29 cellular contexts compared by ENCODE assay signal in genomic region chr7:10789170-10789569, GRCh38.
"Had no signal": no experiment of that assay in that cellular context is flagged by ENCODE, and none has a peak within 500 bp of the region (broad histone marks: within the 10 kb centered on the region; RNA-seq: fewer than 3 reads in every experiment).

No MANE protein-coding gene starts in this region.

- H3K36me3 Mint-ChIP-seq: activated CD8-positive, alpha-beta memory T cell treated with anti-CD3 and anti-CD28 coated beads, Interleukin-2, amount 10 ng/mL, durations not matched to agents 7 days and 5 days; activated naive CD8-positive, alpha-beta T cell; naive thymus-derived CD8-positive, alpha-beta T cell; neural progenitor cell; type B pancreatic cell had no signal

- DNase-seq: activated B cell treated with CpG ODN at 0.5 μM for 24 hours; activated CD4-positive, alpha-beta T cell treated with anti-CD3 and anti-CD28 coated beads for 36 hours; activated CD8-positive, alpha-beta memory T cell treated with anti-CD3 and anti-CD28 coated beads, Interleukin-2, amount 10 ng/mL, durations not matched to agents 7 days and 5 days; activated CD8-positive, alpha-beta T cell treated with anti-CD3 and anti-CD28 coated beads, Interleukin-2, amount 10 ng/mL, durations not matched to agents 7 days and 5 days; activated naive CD4-positive, alpha-beta T cell; activated T-cell treated with anti-CD3 and anti-CD28 coated beads, Interleukin-2, amount 50 U/mL, for 48 hours; aorta; body of pancreas; cerebellar nuclear complex; dorsolateral prefrontal cortex; effector memory CD4-positive, alpha-beta T cell; head of caudate nucleus; hippocampal formation; kidney; left colon; midbrain; naive thymus-derived CD8-positive, alpha-beta T cell; occipital lobe; posterior cingulate gyrus; right cardiac atrium; stimulated activated CD4-positive, alpha-beta T cell treated with anti-CD3 and anti-CD28 coated beads, Interleukin-2, amount 100 ng/mL, for 48 hours; stimulated activated naive CD4-positive, alpha-beta T cell treated with Interleukin-2 at 50 U/mL for 16 hours; substantia nigra; T-helper 2 cell; uterus had no signal

- H3K4me2 ChIP-seq: neural progenitor cell had no signal

- H3K27me3 ChIP-seq: body of pancreas, dorsolateral prefrontal cortex, neural progenitor cell, uterus had no signal

- H3K27me3 Mint-ChIP-seq: activated B cell treated with CpG ODN at 0.5 μM for 24 hours; activated CD4-positive, alpha-beta T cell treated with anti-CD3 and anti-CD28 coated beads for 36 hours; activated CD8-positive, alpha-beta memory T cell treated with anti-CD3 and anti-CD28 coated beads, Interleukin-2, amount 10 ng/mL, durations not matched to agents 7 days and 5 days; type B pancreatic cell had no signal

- H3K4me1 ChIP-seq: body of pancreas, neural progenitor cell, uterus had no signal

- H3K27ac ChIP-seq: body of pancreas, coronary artery, dorsolateral prefrontal cortex, neural progenitor cell, uterus had no signal

- H3K9me3 Mint-ChIP-seq: activated B cell treated with CpG ODN at 0.5 μM for 24 hours, neural progenitor cell, type B pancreatic cell had no signal

- FAIRE-seq: kidney had no signal

- ATAC-seq: activated CD4-positive, alpha-beta T cell treated with anti-CD3 and anti-CD28 coated beads for 36 hours; activated CD8-positive, alpha-beta memory T cell treated with anti-CD3 and anti-CD28 coated beads, Interleukin-2, amount 10 ng/mL, durations not matched to agents 7 days and 5 days; activated CD8-positive, alpha-beta T cell treated with anti-CD3 and anti-CD28 coated beads, Interleukin-2, amount 10 ng/mL, durations not matched to agents 7 days and 5 days; body of pancreas; left colon; naive thymus-derived CD8-positive, alpha-beta T cell; right cardiac atrium had no signal

- H3K27ac Mint-ChIP-seq: activated B cell treated with CpG ODN at 0.5 μM for 24 hours; activated CD4-positive, alpha-beta T cell treated with anti-CD3 and anti-CD28 coated beads for 36 hours; activated CD8-positive, alpha-beta memory T cell treated with anti-CD3 and anti-CD28 coated beads, Interleukin-2, amount 10 ng/mL, durations not matched to agents 7 days and 5 days; activated CD8-positive, alpha-beta T cell treated with anti-CD3 and anti-CD28 coated beads, Interleukin-2, amount 10 ng/mL, durations not matched to agents 7 days and 5 days; activated naive CD8-positive, alpha-beta T cell; naive thymus-derived CD8-positive, alpha-beta T cell; neural progenitor cell; type B pancreatic cell had no signal

- H2AFZ ChIP-seq: neural progenitor cell had no signal

- H3K36me3 ChIP-seq: neural progenitor cell, uterus had no signal

- H3K4me1 Mint-ChIP-seq: activated B cell treated with CpG ODN at 0.5 μM for 24 hours; activated CD4-positive, alpha-beta T cell treated with anti-CD3 and anti-CD28 coated beads for 36 hours; activated CD8-positive, alpha-beta memory T cell treated with anti-CD3 and anti-CD28 coated beads, Interleukin-2, amount 10 ng/mL, durations not matched to agents 7 days and 5 days; naive thymus-derived CD8-positive, alpha-beta T cell; neural progenitor cell had no signal

- H3K9ac ChIP-seq: neural progenitor cell had no signal

- H3K4me3 Mint-ChIP-seq: activated B cell treated with CpG ODN at 0.5 μM for 24 hours; activated CD4-positive, alpha-beta T cell treated with anti-CD3 and anti-CD28 coated beads for 36 hours; activated CD8-positive, alpha-beta memory T cell treated with anti-CD3 and anti-CD28 coated beads, Interleukin-2, amount 10 ng/mL, durations not matched to agents 7 days and 5 days; activated CD8-positive, alpha-beta T cell treated with anti-CD3 and anti-CD28 coated beads, Interleukin-2, amount 10 ng/mL, durations not matched to agents 7 days and 5 days; activated naive CD8-positive, alpha-beta T cell; naive thymus-derived CD8-positive, alpha-beta T cell; neural progenitor cell; type B pancreatic cell had no signal

- H3K9me3 ChIP-seq: body of pancreas, uterus had no signal

- H3K4me3 ChIP-seq: body of pancreas, coronary artery, dorsolateral prefrontal cortex, neural progenitor cell, uterus had no signal
